34 cellular contexts compared by ENCODE assay signal in the genomic region with DNA sequence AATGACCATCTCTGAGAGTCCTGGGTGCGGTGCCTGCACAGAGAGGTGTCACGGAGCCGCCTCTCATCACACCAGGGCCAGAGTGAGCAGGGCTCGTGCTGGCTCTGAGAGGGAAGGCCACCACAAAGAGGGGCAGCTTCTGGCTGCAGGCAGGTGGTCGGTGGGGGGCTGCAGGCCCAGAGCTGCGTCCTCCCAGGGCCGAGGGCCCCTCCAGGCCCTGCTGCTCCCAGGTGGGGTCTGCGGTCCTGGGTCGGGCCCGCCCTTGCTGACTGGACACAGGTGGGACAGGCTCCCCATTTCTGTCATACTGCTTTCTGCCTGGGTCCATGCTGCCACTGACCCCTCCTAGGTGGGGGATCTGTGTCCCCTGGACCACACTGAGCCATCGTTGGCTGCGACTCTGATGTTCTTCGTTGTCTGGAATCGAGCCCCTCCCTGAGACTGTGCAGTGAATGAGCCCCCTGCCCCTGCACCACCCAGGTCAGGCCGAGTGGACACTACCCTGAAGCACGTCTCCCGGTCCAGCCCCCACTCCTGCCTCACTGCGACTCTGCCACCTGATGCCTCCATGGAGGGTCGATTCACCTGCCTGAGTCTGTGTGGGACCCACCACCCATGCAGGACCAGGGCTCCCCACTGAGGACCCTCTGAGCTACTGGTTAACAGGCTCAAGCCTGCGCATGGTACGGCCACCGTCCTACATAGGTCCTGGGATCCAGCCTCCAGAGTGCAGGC.
"Had no signal": no experiment of that assay in that cellular context is flagged by ENCODE, and none has a peak within 500 bp of the region (broad histone marks: within the 10 kb centered on the region; RNA-seq: fewer than 3 reads in every experiment).

No MANE protein-coding gene starts in this region.

- H3K27me3 Mint-ChIP-seq: activated B cell treated with CpG ODN at 0.5 μM for 24 hours; activated CD8-positive, alpha-beta memory T cell treated with anti-CD3 and anti-CD28 coated beads, Interleukin-2, amount 10 ng/mL, durations not matched to agents 7 days and 5 days; brain; dendritic cell treated with granulocyte-macrophage colony-stimulating factor and Interleukin-4, amounts not matched to agents 40 ng/mL and 50 ng/mL, for 4 days had no signal

- H3K4me3 Mint-ChIP-seq: activated B cell treated with CpG ODN at 0.5 μM for 24 hours; activated CD8-positive, alpha-beta memory T cell treated with anti-CD3 and anti-CD28 coated beads, Interleukin-2, amount 10 ng/mL, durations not matched to agents 7 days and 5 days; activated CD8-positive, alpha-beta T cell treated with anti-CD3 and anti-CD28 coated beads, Interleukin-2, amount 10 ng/mL, durations not matched to agents 7 days and 5 days; activated naive CD4-positive, alpha-beta T cell treated with anti-CD3 and anti-CD28 coated beads for 36 hours; activated naive CD8-positive, alpha-beta T cell treated with anti-CD3 and anti-CD28 coated beads, Interleukin-2, amount 10 ng/mL, durations not matched to agents 7 days and 5 days; activated T-helper 1 cell treated with anti-CD3 and anti-CD28 coated beads, Interleukin-12 subunit alpha, Interleukin-12 subunit beta, Interleukin-2, Interleukin-4 antibody, amounts not matched to agents 30 ng/mL and 10 ng/mL and 1 ng/mL, durations not matched to agents 14 hours and 24 hours and 36 hours; brain; dendritic cell treated with granulocyte-macrophage colony-stimulating factor and Interleukin-4, amounts not matched to agents 40 ng/mL and 50 ng/mL, for 4 days; endodermal cell; T-helper 17 cell; T-helper 2 cell treated with Interferon-gamma antibody and Interleukin-4, amounts not matched to agents 5 μg/mL and 100 μg/mL, for 36 hours had no signal

- H3K27me3 ChIP-seq: ascending aorta, breast epithelium, cardiac muscle cell, dorsolateral prefrontal cortex had no signal

- H3K9me3 Mint-ChIP-seq: activated B cell treated with CpG ODN at 0.5 μM for 24 hours; activated naive CD4-positive, alpha-beta T cell treated with anti-CD3 and anti-CD28 coated beads, Interleukin-2, amount 50 U/mL, for 72 hours; activated naive CD8-positive, alpha-beta T cell treated with anti-CD3 and anti-CD28 coated beads, Interleukin-2, amount 10 ng/mL, durations not matched to agents 7 days and 5 days; activated T-helper 1 cell treated with anti-CD3 and anti-CD28 coated beads, Interleukin-12 subunit alpha, Interleukin-12 subunit beta, Interleukin-2, Interleukin-4 antibody, amounts not matched to agents 30 ng/mL and 10 ng/mL and 1 ng/mL, durations not matched to agents 14 hours and 24 hours and 36 hours; activated T-helper 2 cell treated with anti-CD3 and anti-CD28 coated beads, Interferon-gamma antibody, Interleukin-2, Interleukin-4, amounts not matched to agents 10 μg/mL and 5 μg/mL and 100 μg/mL, durations not matched to agents 14 hours and 24 hours and 36 hours; dendritic cell treated with granulocyte-macrophage colony-stimulating factor and Interleukin-4, amounts not matched to agents 40 ng/mL and 50 ng/mL, for 4 days; T-helper 2 cell treated with Interferon-gamma antibody and Interleukin-4, amounts not matched to agents 5 μg/mL and 100 μg/mL, for 36 hours had no signal

- H3K9me3 ChIP-seq: ascending aorta, breast epithelium had no signal

- H3K4me1 ChIP-seq: ascending aorta, breast epithelium had no signal

- H3K4me3 ChIP-seq: ascending aorta, breast epithelium, cardiac muscle cell, coronary artery, dorsolateral prefrontal cortex had no signal

- H3K36me3 Mint-ChIP-seq: activated CD8-positive, alpha-beta memory T cell treated with anti-CD3 and anti-CD28 coated beads, Interleukin-2, amount 10 ng/mL, durations not matched to agents 7 days and 5 days; activated naive CD4-positive, alpha-beta T cell treated with anti-CD3 and anti-CD28 coated beads, Interleukin-2, amount 50 U/mL, for 72 hours; activated naive CD8-positive, alpha-beta T cell treated with anti-CD3 and anti-CD28 coated beads, Interleukin-2, amount 10 ng/mL, durations not matched to agents 7 days and 5 days; brain had no signal

- H3K4me1 Mint-ChIP-seq: activated B cell treated with CpG ODN at 0.5 μM for 24 hours; activated CD8-positive, alpha-beta memory T cell treated with anti-CD3 and anti-CD28 coated beads, Interleukin-2, amount 10 ng/mL, durations not matched to agents 7 days and 5 days; activated naive CD8-positive, alpha-beta T cell treated with anti-CD3 and anti-CD28 coated beads, Interleukin-2, amount 10 ng/mL, durations not matched to agents 7 days and 5 days; endodermal cell had no signal

- H3K27ac ChIP-seq: ascending aorta, breast epithelium, cardiac muscle cell, coronary artery, dorsolateral prefrontal cortex, WERI-Rb-1 had no signal

- ATAC-seq: activated CD4-positive, CD25-positive, alpha-beta regulatory T cell treated with anti-CD3 and anti-CD28 coated beads, Interleukin-2, amount 50 U/mL, for 24 hours; activated CD8-positive, alpha-beta memory T cell treated with anti-CD3 and anti-CD28 coated beads, Interleukin-2, amount 10 ng/mL, durations not matched to agents 7 days and 5 days; activated CD8-positive, alpha-beta T cell treated with anti-CD3 and anti-CD28 coated beads, Interleukin-2, amount 10 ng/mL, durations not matched to agents 7 days and 5 days; activated naive CD4-positive, alpha-beta T cell treated with anti-CD3 and anti-CD28 coated beads, Interleukin-2, amount 50 U/mL, for 72 hours; esophagus mucosa; T-helper 17 cell had no signal

- DNase-seq: activated B cell treated with CpG ODN at 0.5 μM for 24 hours; activated CD4-positive, alpha-beta T cell treated with anti-CD3 and anti-CD28 coated beads for 48 hours; activated CD4-positive, alpha-beta T cell treated with anti-CD3 and anti-CD28 coated beads, Interleukin-2, amount 50 U/mL, for 1 hour; activated CD4-positive, alpha-beta T cell treated with anti-CD3 and anti-CD28 coated beads, Interleukin-2, amount 50 U/mL, for 48 hours; activated CD8-positive, alpha-beta memory T cell treated with anti-CD3 and anti-CD28 coated beads, Interleukin-2, amount 10 ng/mL, durations not matched to agents 7 days and 5 days; activated CD8-positive, alpha-beta memory T cell treated with anti-CD3 and anti-CD28 coated beads, Interleukin-2, amount 50 U/mL, for 4 hours; activated CD8-positive, alpha-beta T cell treated with anti-CD3 and anti-CD28 coated beads, Interleukin-2, amount 10 ng/mL, durations not matched to agents 7 days and 5 days; activated effector memory CD4-positive, alpha-beta T cell treated with anti-CD3 and anti-CD28 coated beads, Interleukin-2, amount 50 U/mL, for 16 hours; activated naive CD4-positive, alpha-beta T cell treated with anti-CD3 and anti-CD28 coated beads for 36 hours; activated naive CD8-positive, alpha-beta T cell treated with anti-CD3 and anti-CD28 coated beads, Interleukin-2, amount 10 ng/mL, durations not matched to agents 7 days and 5 days; activated T-cell treated with anti-CD3 and anti-CD28 coated beads, Interleukin-2, amount 50 U/mL, for 1 hour; activated T-cell treated with anti-CD3 and anti-CD28 coated beads, Interleukin-2, amount 50 U/mL, for 48 hours; central memory CD4-positive, alpha-beta T cell; cerebellar nuclear complex; dorsolateral prefrontal cortex; effector memory CD4-positive, alpha-beta T cell; endodermal cell; foreskin fibroblast; T-helper 1 cell; T-helper 17 cell; T1000; WERI-Rb-1 had no signal

- H3K36me3 ChIP-seq: ascending aorta, breast epithelium, cardiac muscle cell, WERI-Rb-1 had no signal

- H3K27ac Mint-ChIP-seq: activated B cell treated with CpG ODN at 0.5 μM for 24 hours; activated CD8-positive, alpha-beta memory T cell treated with anti-CD3 and anti-CD28 coated beads, Interleukin-2, amount 10 ng/mL, durations not matched to agents 7 days and 5 days; activated CD8-positive, alpha-beta T cell treated with anti-CD3 and anti-CD28 coated beads, Interleukin-2, amount 10 ng/mL, durations not matched to agents 7 days and 5 days; activated naive CD4-positive, alpha-beta T cell treated with anti-CD3 and anti-CD28 coated beads for 36 hours; activated naive CD8-positive, alpha-beta T cell treated with anti-CD3 and anti-CD28 coated beads, Interleukin-2, amount 10 ng/mL, durations not matched to agents 7 days and 5 days; activated T-helper 1 cell treated with anti-CD3 and anti-CD28 coated beads, Interleukin-12 subunit alpha, Interleukin-12 subunit beta, Interleukin-2, Interleukin-4 antibody, amounts not matched to agents 30 ng/mL and 10 ng/mL and 1 ng/mL, durations not matched to agents 14 hours and 24 hours and 36 hours; activated T-helper 2 cell treated with anti-CD3 and anti-CD28 coated beads, Interferon-gamma antibody, Interleukin-2, Interleukin-4, amounts not matched to agents 10 μg/mL and 5 μg/mL and 100 μg/mL, durations not matched to agents 14 hours and 24 hours and 36 hours; brain; dendritic cell treated with granulocyte-macrophage colony-stimulating factor and Interleukin-4, amounts not matched to agents 40 ng/mL and 50 ng/mL, for 4 days; endodermal cell; T-helper 17 cell; T-helper 2 cell treated with Interferon-gamma antibody and Interleukin-4, amounts not matched to agents 5 μg/mL and 100 μg/mL, for 36 hours had no signal
